Comparison of ENCODE assay signal across 1 cellular context in the genomic region with DNA sequence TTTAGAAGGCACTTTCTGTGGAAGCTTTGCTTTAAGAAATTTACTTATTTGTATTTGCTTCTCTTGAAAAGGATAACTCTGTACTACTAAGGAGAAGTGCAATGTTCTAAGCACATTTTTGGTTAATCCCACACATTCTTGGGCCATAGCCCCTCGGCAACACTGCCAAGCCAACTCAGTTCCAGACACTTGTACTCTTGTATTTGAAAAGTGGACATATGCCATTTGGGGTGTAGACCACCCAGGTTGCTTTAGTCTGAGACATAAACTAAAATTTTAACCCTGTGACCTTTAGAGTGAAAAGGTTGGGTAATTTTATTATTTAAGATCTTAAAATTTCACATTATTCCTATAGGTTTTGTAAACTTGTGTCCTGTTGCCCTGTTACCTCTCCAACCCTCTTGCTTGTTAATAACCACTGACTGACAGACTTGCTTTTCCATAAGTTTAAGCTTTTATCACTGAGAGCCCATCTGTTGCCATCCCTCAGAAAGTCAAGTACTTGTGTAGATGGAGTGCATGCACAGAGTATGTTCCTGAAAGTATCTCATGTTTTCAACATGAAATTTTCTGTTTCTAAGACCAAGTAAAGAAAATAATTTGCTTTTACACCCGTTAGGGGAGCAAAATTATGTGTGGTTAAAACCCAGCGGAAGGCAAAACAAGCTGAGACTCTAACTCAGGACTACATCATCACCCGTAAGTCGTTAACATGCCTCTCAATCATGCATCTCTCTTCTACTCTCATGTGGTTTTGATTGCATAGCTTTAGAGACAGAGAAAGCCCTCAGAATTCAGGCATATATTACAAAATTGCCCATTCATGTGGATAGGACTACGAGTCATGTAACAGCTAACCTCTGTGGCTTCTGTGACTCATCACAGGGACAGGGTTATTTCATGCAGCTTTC.
TF ChIP-seq lines count a peak whose summit lies in the region.

No MANE protein-coding gene starts in this region.

TF ChIP-seq in K562, 482 proteins besides CTCF, POLR2A, EP300 and RAD21 (continued from another document):
- TF ChIP-seq HBP1 (CRISPR knock-in tag; IDR thresholded peaks at IDR 0.05) (no peak), PHTF2 (CRISPR knock-in tag; IDR thresholded peaks at IDR 0.05) (no peak), FOSL1 (tag; conservative IDR thresholded peaks at IDR 0.05) (peak; percentile 87), NFE2 (IDR thresholded peaks at IDR 0.05; ENCODE audit: low read depth) (peak; percentile 65), JUND (IDR thresholded peaks at IDR 0.05; ENCODE audit: borderline replicate concordance, low read depth, low read length) (peak; percentile 76; the same call in 1 of the 2 replicates), JUND (tag; IDR thresholded peaks at IDR 0.05; ENCODE audit: borderline replicate concordance, low read depth, low read length) (peak; percentile 69; the same call in 2 of the 3 replicates), TCF7 (IDR thresholded peaks at IDR 0.05; ENCODE audit: borderline replicate concordance) (peak; percentile 56; the same call in 1 of the 2 replicates), SMARCA4 (IDR thresholded peaks at IDR 0.05) (peak; percentile 55; the same call in 1 of the 2 replicates), FOS (IDR thresholded peaks at IDR 0.05; ENCODE audit: extremely low read depth, insufficient read length) (peak; percentile 9), COPS2 (conservative IDR thresholded peaks at IDR 0.05) (no peak), SMARCE1 (IDR thresholded peaks at IDR 0.05) (peak; percentile 35; the same call in 1 of the 2 replicates)
